In the genomic region with DNA sequence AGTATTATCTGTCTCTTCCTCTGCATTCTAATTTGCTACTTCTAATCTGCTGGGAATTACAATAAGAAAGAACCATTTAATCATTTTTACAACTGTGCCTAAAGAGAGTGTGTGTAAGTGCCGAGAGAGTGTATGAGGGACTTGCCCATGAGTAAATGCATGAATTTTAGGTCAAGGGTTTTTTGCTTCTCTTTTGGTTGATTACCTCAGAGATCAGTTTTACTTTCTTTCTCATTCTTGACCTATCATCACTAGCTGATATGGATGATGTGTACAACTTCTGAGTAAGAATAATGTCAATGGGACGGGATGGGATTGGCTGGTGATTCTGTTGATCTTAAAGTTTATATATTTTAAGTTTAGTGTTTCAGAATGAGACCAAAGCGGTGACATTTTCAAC, we compare ENCODE assay signal across 10 cellular contexts. TPM values are rescaled to one million over a fixed set of nuclear protein-coding genes. Genes with fewer than 3 reads are reported as not detected.
A peak's percentile ranks its signal among the peaks of the same experiment; 100 is the strongest.
DNase-seq lines count a peak whose midpoint lies in the region; ATAC-seq and TF ChIP-seq lines count a peak whose summit lies in the region.
"Had no signal": no experiment of that assay in that cellular context is flagged by ENCODE, and none has a peak within 500 bp of the region (broad histone marks: within the 10 kb centered on the region; RNA-seq: fewer than 3 reads in every experiment).

No MANE protein-coding gene starts in this region.

- peaks cover 57% of the 10 kb centered on the region for H3K36me3 Mint-ChIP-seq in activated T-cell treated with anti-CD3 and anti-CD28 coated beads, Interleukin-2, amount 50 U/mL, for 4 hours (ENCODE audit: insufficient read depth)
- H3K36me3 Mint-ChIP-seq in T-cell = peaks cover 65% of the 10 kb centered on the region

- H3K4me1 Mint-ChIP-seq in activated T-cell treated with anti-CD3 and anti-CD28 coated beads, Interleukin-2, amount 50 U/mL, for 4 hours (ENCODE audit: low read depth) = peaks cover 95% of the 10 kb centered on the region
- peaks cover 96 to 98% (median 98%) of the 10 kb centered on the region in 3 donors for H3K4me1 Mint-ChIP-seq in T-cell

- WGBS in transverse colon (ENCODE audit: low coverage in 1 of 2), 2 donors = 50 to 58% methylated on average over 3 of the region's 3 CpGs
- 70 to 79% (median 72%) methylated on average over 3 of the region's 3 CpGs for WGBS in heart left ventricle, 4 donors

- intact Hi-C loops in transverse colon (cut with DNase I; ENCODE audit: low total_unique reads) (no loop called here), heart left ventricle (cut with DNase I) (no loop called here), left ventricle myocardium inferior (cut with micrococcal nuclease) (no loop called here)

- CTCF ChIA-PET in T-cell (lab: Charles Lee) = interaction anchor here (0.6 to 2.6 kb wide), 13 partner anchors 8 to 45 kb away, joined by 3 to 10 read pairs (median 6); no protein-coding TSS in a partner anchor

- H3K27ac Mint-ChIP-seq in T-cell = peak overlapping the region; percentile 95 to 96

- no peak for TF ChIP-seq EP300 in transverse colon (IDR thresholded peaks at IDR 0.05; ENCODE audit: low read depth)

- H3K4me3 ChIP-seq in transverse colon = no peak overlapping the region
- H3K4me3 ChIP-seq in heart left ventricle = no peak overlapping the region
- H3K4me3 ChIP-seq in left ventricle myocardium inferior = no peak overlapping the region

- H3K27me3 Mint-ChIP-seq in activated T-cell treated with anti-CD3 and anti-CD28 coated beads, Interleukin-2, amount 50 U/mL, for 4 hours (ENCODE audit: low read depth) = no peaks in the 10 kb centered on the region
- no peaks in the 10 kb centered on the region for H3K27me3 Mint-ChIP-seq in T-cell

- H3K9me3 ChIP-seq in transverse colon (no peaks in the 10 kb centered on the region), heart left ventricle (no peaks in the 10 kb centered on the region), left ventricle myocardium inferior (replicated peaks) (no peaks in the 10 kb centered on the region)

- no peaks in the 10 kb centered on the region for H3K4me1 ChIP-seq in transverse colon
- H3K4me1 ChIP-seq in heart left ventricle = peaks cover 0 to 92% (median 0%) of the 10 kb centered on the region in 12 donors
- no peaks in the 10 kb centered on the region for H3K4me1 ChIP-seq in left ventricle myocardium inferior

- H3K4me3 Mint-ChIP-seq in activated T-cell treated with anti-CD3 and anti-CD28 coated beads, Interleukin-2, amount 50 U/mL, for 4 hours = peak overlapping the region; percentile 61
- peak overlapping the region; percentile 51 to 74 (median 67) for H3K4me3 Mint-ChIP-seq in T-cell

- no peaks in the 10 kb centered on the region for H3K36me3 ChIP-seq in transverse colon
- peaks cover 0 to 12% (median 0%) of the 10 kb centered on the region in 9 donors for H3K36me3 ChIP-seq in heart left ventricle
- H3K36me3 ChIP-seq in left ventricle myocardium inferior = no peaks in the 10 kb centered on the region

- H3K27ac ChIP-seq in transverse colon (peak overlapping the region; percentile 18 to 63 (median 47)), heart left ventricle (peak overlapping the region in 1 of 12 donors; percentile 85), left ventricle myocardium inferior (replicated peaks) (no peak overlapping the region)

- peaks cover 4% of the 10 kb centered on the region for H3K9me3 Mint-ChIP-seq in activated T-cell treated with anti-CD3 and anti-CD28 coated beads, Interleukin-2, amount 50 U/mL, for 4 hours
- no peaks in the 10 kb centered on the region for H3K9me3 Mint-ChIP-seq in T-cell

- in situ Hi-C loops in transverse colon (cut with MboI; ENCODE audit: low pct_ligation_motif_present in 1 of 4, low pct_unique_long_range_greater_than_20kb in 1 of 4, low sequenced_read_pairs in 3 of 4) = no loop called here

- peak; percentile 47 to 49 for ATAC-seq in activated T-cell treated with anti-CD3 and anti-CD28 coated beads, Interleukin-2, amount 50 U/mL, for 4 hours
- peak; percentile 81 for ATAC-seq in HG02852 (IDR thresholded peaks at IDR 0.05; ENCODE audit: unreplicated experiment)
- peak; percentile 22 to 79 (median 36) for ATAC-seq in T-cell (replicated peaks in 1 of 4)
- no peak for ATAC-seq in heart left ventricle
- ATAC-seq: Right ventricle myocardium inferior had no signal

- TF ChIP-seq CTCF in transverse colon (IDR thresholded peaks at IDR 0.05) (no peak), heart left ventricle (IDR thresholded peaks at IDR 0.05) (no peak), left ventricle myocardium inferior (IDR thresholded peaks at IDR 0.05; ENCODE audit: borderline replicate concordance) (no peak)

- peak; percentile 13 for TF ChIP-seq POLR2A in transverse colon (IDR thresholded peaks at IDR 0.05)
- TF ChIP-seq POLR2A in heart left ventricle (IDR thresholded peaks at IDR 0.05) = no peak

- POLR2A ChIA-PET in T-cell (lab: Charles Lee) = interaction anchor here (0.6 to 2.7 kb wide), 16 partner anchors 10 to 427 kb away, joined by 3 to 26 read pairs (median 6); no protein-coding TSS in a partner anchor

- no peak for DNase-seq in activated T-cell treated with anti-CD3 and anti-CD28 coated beads, Interleukin-2, amount 50 U/mL, for 4 hours
- no peak for DNase-seq in activated T-cell treated with anti-CD3 and anti-CD28 coated beads, Interleukin-2, amount 50 U/mL, for 48 hours
- DNase-seq in T-cell = peak in 3 of 34 experiments; percentile 8 to 26 (median 23)
- DNase-seq in transverse colon = no peak
- DNase-seq in effector CD4-positive, alpha-beta T cell = no peak
- no peak for DNase-seq in heart left ventricle
- DNase-seq in left ventricle myocardium inferior = no peak

- H3K27me3 ChIP-seq in transverse colon (no peaks in the 10 kb centered on the region), heart left ventricle (peaks cover 0 to 30% (median 0%) of the 10 kb centered on the region in 9 donors), left ventricle myocardium inferior (ENCODE audit: low read depth) (peaks cover 86% of the 10 kb centered on the region)

RNA-seq across cellular contexts. Expression of gene IKZF1, which starts 47.8 kb away (rescaled TPM):
- 100 to 1,000 TPM; 168 to 229 (median 228) TPM for total RNA-seq in activated T-cell treated with anti-CD3 and anti-CD28 coated beads, Interleukin-2, amount 50 U/mL, for 4 hours
- 100 to 1,000 TPM; 429 to 525 (median 494) TPM for total RNA-seq in T-cell
- total RNA-seq in transverse colon = 100 to 1,000 TPM in 1 of 4 donors, 10 to 100 TPM in 1, 1 to 10 TPM in 2; 9.2 to 116 (median 29.1) TPM
- 10 to 100 TPM in 2 of 9 donors, 1 to 10 TPM in 6, under 1 TPM in 1; 0.90 to 27.8 (median 3.2) TPM for total RNA-seq in heart left ventricle
- under 1 TPM; 0.30 to 0.82 TPM for polyA plus RNA-seq in heart left ventricle
- 2.1 TPM for total RNA-seq in left ventricle myocardium inferior
- total RNA-seq: HT-29 had no signal

Comparison
In these comparisons a context has a peak if more than half of its experiments do, and no peak if none do; other contexts are left out.
1. ATAC-seq: peak in activated T-cell treated with anti-CD3 and anti-CD28 coated beads, Interleukin-2, amount 50 U/mL, for 4 hours (2 of 2), HG02852 (single experiment) and T-cell (4 of 4); none in heart left ventricle (0 of 4).